Comparison of ENCODE assay signal across 32 cellular contexts in genomic region chr2:142416996-142417395, GRCh38.
"Had no signal": no experiment of that assay in that cellular context is flagged by ENCODE, and none has a peak within 500 bp of the region (broad histone marks: within the 10 kb centered on the region; RNA-seq: fewer than 3 reads in every experiment).

No MANE protein-coding gene starts in this region.

- H3K36me3 ChIP-seq: MG63 had no signal

- H3K4me3 ChIP-seq: MG63 had no signal

- DNase-seq: Karpas-422, Kasumi-1, MG63, MM.1S, MV-4-11, NCI-H1092, NCI-H1092 treated with DMSO at 0.1 percent for 48 hours, NCI-H1105, NCI-H1105 treated with DMSO at 0.1 percent for 48 hours, NCI-H1417, NCI-H1417 treated with DMSO at 0.1 percent for 48 hours, NCI-H1436, NCI-H1436 treated with DMSO at 0.1 percent for 48 hours, NCI-H146, NCI-H1694, NCI-H1694 treated with DMSO at 0.1 percent for 48 hours, NCI-H187, NCI-H187 treated with DMSO at 0.1 percent for 48 hours, NCI-H1930, NCI-H2029, NCI-H2029 treated with DMSO at 0.1 percent for 48 hours, NCI-H2081, NCI-H2081 treated with DMSO at 0.1 percent for 48 hours, NCI-H2107, NCI-H2171, NCI-H2171 treated with DMSO at 0.1 percent for 48 hours, NCI-H2227 treated with DMSO at 0.1 percent for 48 hours, NCI-H226, NCI-H345, NCI-H510A, NCI-H510A treated with DMSO at 0.1 percent for 48 hours, NCI-H524 had no signal

- H3K9me3 ChIP-seq: MG63 had no signal

- H3K27me3 ChIP-seq: MG63 had no signal
